In genomic region chr13:99929866-99930265, GRCh38 we compare ENCODE assay signal across 28 cellular contexts. TPM values are rescaled to one million over a fixed set of nuclear protein-coding genes. Genes with fewer than 3 reads are reported as not detected.
"Had no signal": no experiment of that assay in that cellular context is flagged by ENCODE, and none has a peak within 500 bp of the region (broad histone marks: within the 10 kb centered on the region; RNA-seq: fewer than 3 reads in every experiment).

No MANE protein-coding gene starts in this region.

- H3K4me3 ChIP-seq: adrenal gland, breast epithelium, Peyer's patch had no signal

- DNase-seq: activated CD4-positive, alpha-beta memory T cell treated with anti-CD3 and anti-CD28 coated beads, Interleukin-2, amount 10 ng/mL, durations not matched to agents 7 days and 5 days; activated CD4-positive, alpha-beta T cell treated with anti-CD3 and anti-CD28 coated beads for 36 hours; activated CD4-positive, alpha-beta T cell treated with anti-CD3 and anti-CD28 coated beads, Interleukin-2, amount 50 U/mL, for 1 hour; activated naive CD4-positive, alpha-beta T cell treated with anti-CD3 and anti-CD28 coated beads, Interleukin-2, amount 50 U/mL, for 16 hours; activated naive CD8-positive, alpha-beta T cell treated with anti-CD3 and anti-CD28 coated beads, Interleukin-2, amount 10 ng/mL, durations not matched to agents 7 days and 5 days; activated T-cell treated with anti-CD3 and anti-CD28 coated beads for 4 hours; activated T-cell treated with anti-CD3 and anti-CD28 coated beads, Interleukin-2, amount 50 U/mL, for 48 hours; adrenal gland; anterior cingulate cortex; caudate nucleus; Kasumi-1; NCI-H1105; NCI-H1436; NCI-H1694 treated with DMSO at 0.1 percent for 48 hours; NCI-H2029 treated with DMSO at 0.1 percent for 48 hours; NCI-H345; NCI-H510A; NCI-H526 treated with DMSO at 0.1 percent for 48 hours; NCI-H82; NK-92 treated with Interleukin-12 subunit alpha and Interleukin-12 subunit beta, amount 100 ng/mL, for 24 hours; Peyer's patch; SHP77; T-helper 2 cell; T1000 had no signal

- H3K27me3 ChIP-seq: Peyer's patch had no signal

- H3K9me3 ChIP-seq: adrenal gland, breast epithelium, Peyer's patch had no signal

- H3K36me3 ChIP-seq: adrenal gland, breast epithelium, Peyer's patch had no signal

- H3K4me1 ChIP-seq: adrenal gland, breast epithelium, Peyer's patch had no signal

- H3K27ac ChIP-seq: adrenal gland, breast epithelium, Peyer's patch, VCaP had no signal

- ATAC-seq: activated CD4-positive, alpha-beta T cell treated with anti-CD3 and anti-CD28 coated beads for 36 hours had no signal

RNA-seq across cellular contexts. Expression of gene ZIC5, which starts 41.7 kb away (rescaled TPM):
- total RNA-seq: activated CD4-positive, alpha-beta memory T cell treated with anti-CD3 and anti-CD28 coated beads, Interleukin-2, amount 10 ng/mL, durations not matched to agents 7 days and 5 days; activated CD4-positive, alpha-beta T cell treated with anti-CD3 and anti-CD28 coated beads for 36 hours; activated CD8-positive, alpha-beta memory T cell treated with anti-CD3 and anti-CD28 coated beads for 36 hours; activated naive CD8-positive, alpha-beta T cell treated with anti-CD3 and anti-CD28 coated beads, Interleukin-2, amount 10 ng/mL, durations not matched to agents 7 days and 5 days; activated T-helper 2 cell treated with anti-CD3 and anti-CD28 coated beads, Interferon-gamma antibody, Interleukin-2, Interleukin-4, amounts not matched to agents 10 μg/mL and 5 μg/mL and 100 μg/mL, durations not matched to agents 14 hours and 24 hours and 36 hours; breast epithelium; Peyer's patch had no signal
- polyA plus RNA-seq: adrenal gland had no signal

RNA-seq across cellular contexts. Expression of gene ZIC2, which starts 51.7 kb away (rescaled TPM):
- total RNA-seq: activated CD4-positive, alpha-beta T cell treated with anti-CD3 and anti-CD28 coated beads for 36 hours; activated CD8-positive, alpha-beta memory T cell treated with anti-CD3 and anti-CD28 coated beads for 36 hours; activated naive CD8-positive, alpha-beta T cell treated with anti-CD3 and anti-CD28 coated beads, Interleukin-2, amount 10 ng/mL, durations not matched to agents 7 days and 5 days; activated T-helper 2 cell treated with anti-CD3 and anti-CD28 coated beads, Interferon-gamma antibody, Interleukin-2, Interleukin-4, amounts not matched to agents 10 μg/mL and 5 μg/mL and 100 μg/mL, durations not matched to agents 14 hours and 24 hours and 36 hours; Peyer's patch had no signal
- polyA plus RNA-seq: adrenal gland had no signal
